ENCODE assay signal across 10 cellular contexts in the genomic region with DNA sequence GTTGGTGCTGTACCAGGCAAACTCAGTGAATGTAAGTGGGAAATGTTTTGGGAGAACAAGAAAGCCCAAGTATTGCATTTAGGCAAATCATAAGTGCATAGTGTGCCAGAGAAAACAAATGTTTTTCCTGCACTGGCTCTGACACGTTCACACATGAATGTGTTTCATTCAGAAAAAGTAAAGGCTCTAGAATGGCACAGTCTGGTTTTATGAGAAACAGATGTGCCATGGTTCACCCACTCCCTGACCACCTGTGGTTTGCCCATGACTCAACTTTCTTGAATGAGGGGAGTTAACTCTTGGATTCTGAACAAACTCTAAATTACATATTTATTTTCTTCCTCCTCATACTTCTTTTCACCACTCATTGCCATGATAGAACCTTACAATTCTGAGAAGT.
DNase-seq lines count a peak whose midpoint lies in the region; ATAC-seq and TF ChIP-seq lines count a peak whose summit lies in the region.
"Had no signal": no experiment of that assay in that cellular context is flagged by ENCODE, and none has a peak within 500 bp of the region (broad histone marks: within the 10 kb centered on the region; RNA-seq: fewer than 3 reads in every experiment).

No MANE protein-coding gene starts in this region.

- no peak for DNase-seq in activated T-cell treated with anti-CD3 and anti-CD28 coated beads, Interleukin-2, amount 50 U/mL, for 4 hours
- DNase-seq in activated T-cell treated with anti-CD3 and anti-CD28 coated beads for 4 hours (no peak), HPDE6-E6E7 (ENCODE audit: extremely low spot score) (peak; percentile 26), brain microvascular endothelial cell (peak; percentile 61), left lung (no peak), stomach (no peak)
- DNase-seq in stimulated activated effector memory CD8-positive, alpha-beta T cell treated with anti-CD3 and anti-CD28 coated beads, Interleukin-12 subunit alpha, Interleukin-12 subunit beta, amount 100 ng/mL, for 72 hours (ENCODE audit: low spot score in 2 of 2) = no peak
- DNase-seq: activated gamma-delta T cell treated with Interleukin-2 at 50 U/mL for 16 hours; CD4-positive, CD25-positive, alpha-beta regulatory T cell had no signal

- H3K4me3 Mint-ChIP-seq in activated T-cell treated with anti-CD3 and anti-CD28 coated beads, Interleukin-2, amount 50 U/mL, for 4 hours = no peak overlapping the region
- H3K4me3 Mint-ChIP-seq in stimulated activated effector memory CD8-positive, alpha-beta T cell treated with anti-CD3 and anti-CD28 coated beads, Interleukin-12 subunit alpha, Interleukin-12 subunit beta, amount 100 ng/mL, for 72 hours = no peak overlapping the region
- H3K4me3 Mint-ChIP-seq: CD4-positive, CD25-positive, alpha-beta regulatory T cell had no signal

- peak; percentile 40 to 52 for ATAC-seq in activated T-cell treated with anti-CD3 and anti-CD28 coated beads, Interleukin-2, amount 50 U/mL, for 4 hours
- peak; percentile 86 for ATAC-seq in stimulated activated effector memory CD8-positive, alpha-beta T cell treated with anti-CD3 and anti-CD28 coated beads, Interleukin-12 subunit alpha, Interleukin-12 subunit beta, amount 100 ng/mL, for 72 hours
- ATAC-seq in GM19035 (IDR thresholded peaks at IDR 0.05; ENCODE audit: unreplicated experiment) (no peak), left lung (no peak)

- H3K27ac Mint-ChIP-seq in stimulated activated effector memory CD8-positive, alpha-beta T cell treated with anti-CD3 and anti-CD28 coated beads, Interleukin-12 subunit alpha, Interleukin-12 subunit beta, amount 100 ng/mL, for 72 hours = no peak overlapping the region
- H3K27ac Mint-ChIP-seq: CD4-positive, CD25-positive, alpha-beta regulatory T cell had no signal

- intact Hi-C loops in left lung (cut with DNase I) = no loop called here
- intact Hi-C loops in stomach (cut with DNase I; ENCODE audit: low total_unique reads) = no loop called here

- H3K27me3 ChIP-seq in brain microvascular endothelial cell (replicated peaks) (no peaks in the 10 kb centered on the region), left lung (no peaks in the 10 kb centered on the region), stomach (no peaks in the 10 kb centered on the region)

- TF ChIP-seq EP300 in stomach (IDR thresholded peaks at IDR 0.05) = no peak

- peak overlapping the region; percentile 10 for H3K27ac ChIP-seq in brain microvascular endothelial cell
- H3K27ac ChIP-seq in left lung = no peak overlapping the region
- no peak overlapping the region for H3K27ac ChIP-seq in stomach

- H3K4me1 ChIP-seq in left lung (no peaks in the 10 kb centered on the region), stomach (no peaks in the 10 kb centered on the region)

- no peaks in the 10 kb centered on the region for H3K9me3 Mint-ChIP-seq in activated T-cell treated with anti-CD3 and anti-CD28 coated beads, Interleukin-2, amount 50 U/mL, for 4 hours
- H3K9me3 Mint-ChIP-seq in stimulated activated effector memory CD8-positive, alpha-beta T cell treated with anti-CD3 and anti-CD28 coated beads, Interleukin-12 subunit alpha, Interleukin-12 subunit beta, amount 100 ng/mL, for 72 hours = no peaks in the 10 kb centered on the region

- H3K27me3 Mint-ChIP-seq in activated T-cell treated with anti-CD3 and anti-CD28 coated beads, Interleukin-2, amount 50 U/mL, for 4 hours (ENCODE audit: low read depth) = no peaks in the 10 kb centered on the region
- H3K27me3 Mint-ChIP-seq: CD4-positive, CD25-positive, alpha-beta regulatory T cell had no signal

- H3K9me3 ChIP-seq in left lung = no peaks in the 10 kb centered on the region
- H3K9me3 ChIP-seq in stomach = no peaks in the 10 kb centered on the region

- WGBS in stomach, 5 donors = 28 to 53% (median 48%) methylated on average over 1 of the region's 1 CpG

- TF ChIP-seq CTCF in brain microvascular endothelial cell (IDR thresholded peaks at IDR 0.05; ENCODE audit: low read depth, low read length, missing control alignments) = no peak
- no peak for TF ChIP-seq CTCF in left lung (IDR thresholded peaks at IDR 0.05)
- no peak for TF ChIP-seq CTCF in stomach (IDR thresholded peaks at IDR 0.05)

- in situ Hi-C loops in brain microvascular endothelial cell (cut with HindIII; ENCODE audit: low pct_ligation_motif_present, low sequenced_read_pairs) = no loop called here

- H3K36me3 ChIP-seq in brain microvascular endothelial cell (replicated peaks) (no peaks in the 10 kb centered on the region), left lung (peaks cover 0 to 3% of the 10 kb centered on the region in 2 donors), stomach (no peaks in the 10 kb centered on the region)

- no peaks in the 10 kb centered on the region for H3K36me3 Mint-ChIP-seq in activated T-cell treated with anti-CD3 and anti-CD28 coated beads, Interleukin-2, amount 50 U/mL, for 4 hours (ENCODE audit: insufficient read depth)
- H3K36me3 Mint-ChIP-seq in stimulated activated effector memory CD8-positive, alpha-beta T cell treated with anti-CD3 and anti-CD28 coated beads, Interleukin-12 subunit alpha, Interleukin-12 subunit beta, amount 100 ng/mL, for 72 hours = no peaks in the 10 kb centered on the region
- H3K36me3 Mint-ChIP-seq: CD4-positive, CD25-positive, alpha-beta regulatory T cell had no signal

- no peak for TF ChIP-seq POLR2A in stomach (IDR thresholded peaks at IDR 0.05)

- peaks cover 9% of the 10 kb centered on the region for H3K4me1 Mint-ChIP-seq in activated T-cell treated with anti-CD3 and anti-CD28 coated beads, Interleukin-2, amount 50 U/mL, for 4 hours (ENCODE audit: low read depth)
- no peaks in the 10 kb centered on the region for H3K4me1 Mint-ChIP-seq in stimulated activated effector memory CD8-positive, alpha-beta T cell treated with anti-CD3 and anti-CD28 coated beads, Interleukin-12 subunit alpha, Interleukin-12 subunit beta, amount 100 ng/mL, for 72 hours

- H3K4me3 ChIP-seq in brain microvascular endothelial cell (ENCODE audit: low read depth, low read length) = no peak overlapping the region
- no peak overlapping the region for H3K4me3 ChIP-seq in left lung
- no peak overlapping the region for H3K4me3 ChIP-seq in stomach

Comparison
In these comparisons a context has a peak if more than half of its experiments do, and no peak if none do; other contexts are left out.
1. ATAC-seq: peak in activated T-cell treated with anti-CD3 and anti-CD28 coated beads, Interleukin-2, amount 50 U/mL, for 4 hours (2 of 2) and stimulated activated effector memory CD8-positive, alpha-beta T cell treated with anti-CD3 and anti-CD28 coated beads, Interleukin-12 subunit alpha, Interleukin-12 subunit beta, amount 100 ng/mL, for 72 hours (single experiment); none in GM19035 (single experiment) and left lung (single experiment).
2. DNase-seq: peak in HPDE6-E6E7 (single experiment) and brain microvascular endothelial cell (single experiment); none in activated T-cell treated with anti-CD3 and anti-CD28 coated beads, Interleukin-2, amount 50 U/mL, for 4 hours (single experiment), activated T-cell treated with anti-CD3 and anti-CD28 coated beads for 4 hours (single experiment), stimulated activated effector memory CD8-positive, alpha-beta T cell treated with anti-CD3 and anti-CD28 coated beads, Interleukin-12 subunit alpha, Interleukin-12 subunit beta, amount 100 ng/mL, for 72 hours (0 of 2), left lung (0 of 2) and stomach (single experiment).